In genomic region chr2:20667151-20667530, GRCh38 we compare ENCODE assay signal across 7 cellular contexts. TPM values are rescaled to one million over a fixed set of nuclear protein-coding genes. Genes with fewer than 3 reads are reported as not detected.
DNase-seq lines count a peak whose midpoint lies in the region; ATAC-seq and TF ChIP-seq lines count a peak whose summit lies in the region.

No MANE protein-coding gene starts in this region.

- ATAC-seq in GM18909 (IDR thresholded peaks at IDR 0.05; ENCODE audit: poor library complexity, unreplicated experiment): peak; percentile 30
- ATAC-seq in left ventricle myocardium superior: peak; percentile 21

- H2AFZ ChIP-seq in OCI-LY3 (ENCODE audit: low read depth, low read length): no peak overlapping the region

- peaks cover 37% of the 10 kb centered on the region for H3K27me3 ChIP-seq in OCI-LY3 (ENCODE audit: low read depth, low read length)
- H3K27me3 ChIP-seq in spleen (replicated peaks in 1 of 7): peaks cover 0 to 100% (median 88%) of the 10 kb centered on the region in 7 donors

- H3K36me3 ChIP-seq in OCI-LY3 (replicated peaks; ENCODE audit: low read depth, low read length): peaks cover 23% of the 10 kb centered on the region
- peaks cover 0 to 7% (median 0%) of the 10 kb centered on the region in 6 donors for H3K36me3 ChIP-seq in spleen

- H3K27ac ChIP-seq in OCI-LY3 (ENCODE audit: low read length) (peak overlapping the region; percentile 55), spleen (peak overlapping the region in 2 of 8 donors; percentile 50 to 56)

- 1 to 3% (median 1%) methylated on average over 19 to 62 of the region's 62 CpGs; no CpG with 5 or more reads in 2 of the 5 donors for WGBS in spleen, 5 donors

- H3K9ac ChIP-seq in OCI-LY3 (ENCODE audit: low read length): peak overlapping the region; percentile 100

- H3K79me2 ChIP-seq in OCI-LY3 (ENCODE audit: low read length): peaks cover 41% of the 10 kb centered on the region

- peak overlapping the region; percentile 100 for H3K4me3 ChIP-seq in OCI-LY3 (ENCODE audit: low read length)
- peak overlapping the region; percentile 25 to 74 (median 48) for H3K4me3 ChIP-seq in spleen

- no peaks in the 10 kb centered on the region for H3K9me3 ChIP-seq in OCI-LY3 (ENCODE audit: insufficient read depth, low read length)
- H3K9me3 ChIP-seq in spleen: no peaks in the 10 kb centered on the region

- no peak for TF ChIP-seq CTCF in OCI-LY3 (IDR thresholded peaks at IDR 0.05; ENCODE audit: low read depth, low read length)
- TF ChIP-seq CTCF in spleen (IDR thresholded peaks at IDR 0.05 in 8 of 11, conservative IDR thresholded peaks at IDR 0.05 in 3 of 11): peak in 1 of 11 experiments; percentile 11

- H3K4me1 ChIP-seq in OCI-LY3 (ENCODE audit: low read length) (peaks cover 30% of the 10 kb centered on the region), spleen (peaks cover 15 to 71% (median 53%) of the 10 kb centered on the region in 6 donors)

- TF ChIP-seq POLR2A in spleen (IDR thresholded peaks at IDR 0.05): no peak

- intact Hi-C loops in left ventricle myocardium superior (cut with micrococcal nuclease) (loop anchor here (10.0 kb wide), 1 partner anchor 458 kb away; the partner anchor contains the start of gene TDRD15), spleen (cut with DNase I; ENCODE audit: low total_unique reads) (no loop called here)

- H4K20me1 ChIP-seq in OCI-LY3 (ENCODE audit: insufficient read depth, low read length): no peaks in the 10 kb centered on the region

- DNase-seq in left ventricle myocardium superior (no peak), spleen (no peak), inferior parietal cortex (ENCODE audit: extremely low spot score) (no peak), NCI-H1105 (lab: John Stamatoyannopoulos, UW) (no peak), NCI-H1694 (lab: John Stamatoyannopoulos, UW) (no peak)

- peak overlapping the region; percentile 100 for H3K4me2 ChIP-seq in OCI-LY3 (ENCODE audit: low read length)

RNA-seq across cellular contexts. Expression of gene GDF7, which starts 0.2 kb away (rescaled TPM):
- 0.32 TPM for total RNA-seq in left ventricle myocardium superior
- total RNA-seq in spleen: 1 to 10 TPM in 6 of 7 donors, under 1 TPM in 1; 0.83 to 3.8 (median 2.0) TPM
- polyA plus RNA-seq in spleen: 1 to 10 TPM in 1 of 3 donors, under 1 TPM in 2; 0.87 to 1.8 (median 0.89) TPM

RNA-seq across cellular contexts. Expression of gene HS1BP3, which starts 16.2 kb away (rescaled TPM):
- total RNA-seq in left ventricle myocardium superior (20.2 TPM), spleen (10 to 100 TPM; 21.1 to 38.0 (median 31.3) TPM)
- polyA plus RNA-seq in spleen: 10 to 100 TPM in 2 of 3 donors, 1 to 10 TPM in 1; 8.8 to 23.5 (median 13.8) TPM
